Comparison of ENCODE assay signal across 1 cellular context in genomic region chr6:10531513-10531912, GRCh38.
TF ChIP-seq lines count a peak whose summit lies in the region.

No MANE protein-coding gene starts in this region.

TF ChIP-seq in K562, 482 proteins besides CTCF, POLR2A, EP300 and RAD21:
- TF ChIP-seq ZNF707 (CRISPR knock-in tag; conservative IDR thresholded peaks at IDR 0.05) (no peak), ZNF717 (CRISPR knock-in tag; IDR thresholded peaks at IDR 0.05) (no peak), NR1H2 (CRISPR knock-in tag; IDR thresholded peaks at IDR 0.05) (no peak), NKRF (IDR thresholded peaks at IDR 0.05; ENCODE audit: borderline replicate concordance) (no peak), MXI1 (IDR thresholded peaks at IDR 0.05; ENCODE audit: low read depth, low read length) (no peak), FUS (optimal IDR thresholded peaks at IDR 0.05; ENCODE audit: low read depth, low read length) (no peak), GTF2A2 (tag; IDR thresholded peaks at IDR 0.05) (no peak), CTCFL (IDR thresholded peaks at IDR 0.05; ENCODE audit: borderline replicate concordance, insufficient read depth, low read depth, low read length, poor library complexity, severe bottlenecking) (no peak), ZBTB11 (CRISPR knock-in tag; IDR thresholded peaks at IDR 0.05) (no peak), ZNF57 (CRISPR knock-in tag; IDR thresholded peaks at IDR 0.05) (no peak), ZNF232 (CRISPR knock-in tag; IDR thresholded peaks at IDR 0.05) (no peak), PYGO2 (tag; IDR thresholded peaks at IDR 0.05) (no peak), CEBPZ (IDR thresholded peaks at IDR 0.05; ENCODE audit: borderline replicate concordance, low read depth, low read length) (no peak)
TF ChIP-seq in K562: peak in this region for 0.
